Comparison of ENCODE assay signal across 8 cellular contexts in the genomic region with DNA sequence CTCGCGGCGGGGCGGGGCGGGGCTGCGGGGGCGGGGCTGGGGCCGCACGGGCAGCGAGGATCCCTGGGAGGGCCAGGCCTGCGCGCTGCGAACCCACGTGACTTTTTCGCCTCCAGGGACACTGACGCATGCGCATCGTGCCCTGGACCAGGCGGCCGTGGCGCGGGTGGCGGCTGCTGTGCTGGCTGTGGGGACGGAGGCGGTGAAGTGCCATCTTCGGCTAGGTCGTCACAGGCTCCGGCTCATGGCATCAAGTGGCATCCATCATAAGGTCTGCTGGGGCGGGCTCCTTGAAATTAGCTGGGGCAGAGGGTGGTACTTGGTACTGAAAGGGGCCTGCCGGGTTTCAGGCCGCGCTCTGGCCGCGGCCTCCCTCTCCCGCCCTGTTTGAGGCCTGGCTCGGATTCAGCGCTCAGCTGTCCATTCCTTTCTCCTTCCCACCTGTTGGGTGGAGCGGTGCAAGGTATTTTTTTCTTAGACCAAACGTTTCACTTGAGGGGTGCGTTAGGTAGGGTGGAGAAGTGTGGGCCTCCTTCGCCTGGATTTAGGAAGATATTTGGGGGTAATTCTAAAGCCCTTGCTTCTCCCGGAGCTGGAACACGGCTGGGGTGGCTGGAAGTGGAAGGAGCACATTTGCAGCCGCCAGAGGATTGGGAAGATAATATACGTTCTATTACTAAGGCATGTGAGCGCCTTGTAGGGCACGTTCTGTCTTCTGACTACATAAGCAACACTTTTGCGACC. TPM values are rescaled to one million over a fixed set of nuclear protein-coding genes. Genes with fewer than 3 reads are reported as not detected.
DNase-seq lines count a peak whose midpoint lies in the region; ATAC-seq, FAIRE-seq and TF ChIP-seq lines count a peak whose summit lies in the region.

A gene with protein sequence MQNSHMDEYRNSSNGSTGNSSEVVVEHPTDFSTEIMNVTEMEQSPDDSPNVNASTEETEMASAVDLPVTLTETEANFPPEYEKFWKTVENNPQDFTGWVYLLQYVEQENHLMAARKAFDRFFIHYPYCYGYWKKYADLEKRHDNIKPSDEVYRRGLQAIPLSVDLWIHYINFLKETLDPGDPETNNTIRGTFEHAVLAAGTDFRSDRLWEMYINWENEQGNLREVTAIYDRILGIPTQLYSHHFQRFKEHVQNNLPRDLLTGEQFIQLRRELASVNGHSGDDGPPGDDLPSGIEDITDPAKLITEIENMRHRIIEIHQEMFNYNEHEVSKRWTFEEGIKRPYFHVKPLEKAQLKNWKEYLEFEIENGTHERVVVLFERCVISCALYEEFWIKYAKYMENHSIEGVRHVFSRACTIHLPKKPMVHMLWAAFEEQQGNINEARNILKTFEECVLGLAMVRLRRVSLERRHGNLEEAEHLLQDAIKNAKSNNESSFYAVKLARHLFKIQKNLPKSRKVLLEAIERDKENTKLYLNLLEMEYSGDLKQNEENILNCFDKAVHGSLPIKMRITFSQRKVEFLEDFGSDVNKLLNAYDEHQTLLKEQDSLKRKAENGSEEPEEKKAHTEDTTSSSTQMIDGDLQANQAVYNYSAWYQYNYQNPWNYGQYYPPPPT (plus strand): TSS at position 138 of the 744 bp plus-strand sequence. CDS start 11,124 bp downstream, outside the sequence.

- FAIRE-seq in H54 (lab: Jason Lieb, UNC), result peak; percentile 20

- H3K27me3 Mint-ChIP-seq in natural killer cell (ENCODE audit: low read depth in 2 of 2), result no peaks in the 10 kb centered on the region

- intact Hi-C loops in natural killer cell (cut with micrococcal nuclease), result loop anchor here (1.0 to 2.0 kb wide), 3 partner anchors 50 to 187 kb away; partner anchors contain the start of genes FKBP3 and MIS18BP1

- DNase-seq in ELF-1 (ENCODE audit: low read depth, low spot score) (peak; percentile 96), H54 (ENCODE audit: insufficient read length, low spot score) (peak; percentile 91), LoVo (ENCODE audit: low spot score) (peak; percentile 95), RWPE1 (ENCODE audit: low spot score) (peak; percentile 95), fibroblast of peridontal ligament (ENCODE audit: extremely low read depth) (peak; percentile 83), natural killer cell (peak; percentile 94)
- peak; percentile 95 for DNase-seq in activated T-helper 9 cell treated with anti-CD3 and anti-CD28 coated beads, Interleukin-2, amount 50 U/mL, for 16 hours (ENCODE audit: low read depth)
- peak; percentile 86 to 93 (median 92) for DNase-seq in stimulated activated naive CD4-positive, alpha-beta T cell (lab: John Stamatoyannopoulos, UW)

- H3K4me3 Mint-ChIP-seq in natural killer cell, result peak within 1 kb of the TSS; percentile 95

- CTCF ChIA-PET in RWPE1 (lab: Yijun Ruan, JAX), result no interaction called here

- peak; percentile 97 for TF ChIP-seq POLR2A in H54 (IDR thresholded peaks at IDR 0.05; ENCODE audit: low read depth, low read length)

- H3K4me1 Mint-ChIP-seq in natural killer cell, result peaks cover 43 to 47% of the 10 kb centered on the region in 2 donors

- H3K9me3 Mint-ChIP-seq in natural killer cell, result no peaks in the 10 kb centered on the region

- H3K27ac ChIP-seq in RWPE1, result peak within 1 kb of the TSS; percentile 88

- POLR2A ChIA-PET in RWPE1 (lab: Yijun Ruan, JAX; ENCODE audit: low non-redundant PET), result no interaction called here

- peak within 1 kb of the TSS; percentile 89 to 96 for H3K27ac Mint-ChIP-seq in natural killer cell

- H3K36me3 Mint-ChIP-seq in natural killer cell, result no peaks in the 10 kb centered on the region

- no peak for TF ChIP-seq CTCF in RWPE1 (conservative IDR thresholded peaks at IDR 0.05; ENCODE audit: low read depth)
- TF ChIP-seq CTCF in natural killer cell (IDR thresholded peaks at IDR 0.05), result no peak

- ATAC-seq in natural killer cell, result peak; percentile 92 to 98 (median 95)

RNA-seq across cellular contexts. Expression of the gene that starts here (rescaled TPM):
- 10 to 100 TPM; 49.2 to 61.2 (median 52.5) TPM for total RNA-seq in natural killer cell

Comparison
In these comparisons a context has a peak if more than half of its experiments do, and no peak if none do; other contexts are left out.
1. Peak in every context shown above with its lines: DNase-seq, ATAC-seq and H3K27ac ChIP-seq.